10 cellular contexts compared by ENCODE assay signal in the genomic region with DNA sequence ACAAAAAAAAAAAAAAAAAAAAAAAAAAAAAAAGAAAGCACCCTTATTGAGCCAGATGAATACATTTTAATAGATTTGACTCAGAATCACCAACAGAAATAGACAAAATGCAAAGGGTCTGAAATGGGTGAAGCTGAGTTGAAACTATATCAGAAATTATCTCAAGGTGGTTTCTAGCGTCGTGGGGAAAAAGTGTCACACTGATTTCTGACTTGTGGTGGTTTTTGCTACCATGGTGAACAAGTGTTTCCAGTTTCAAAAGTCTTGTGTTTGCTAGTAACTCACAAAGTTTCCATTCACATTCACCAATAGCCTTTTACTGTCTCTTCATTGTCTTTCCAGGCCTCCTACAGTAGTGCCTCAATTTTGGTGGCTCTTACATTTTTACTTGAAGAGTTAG.
DNase-seq lines count a peak whose midpoint lies in the region; ATAC-seq lines count a peak whose summit lies in the region.
"Had no signal": no experiment of that assay in that cellular context is flagged by ENCODE, and none has a peak within 500 bp of the region (broad histone marks: within the 10 kb centered on the region; RNA-seq: fewer than 3 reads in every experiment).

No MANE protein-coding gene starts in this region.

- peak; percentile 64 to 72 for ATAC-seq in activated T-cell treated with anti-CD3 and anti-CD28 coated beads, Interleukin-2, amount 50 U/mL, for 72 hours (replicated peaks in 1 of 2)
- ATAC-seq in GM21723 (IDR thresholded peaks at IDR 0.05; ENCODE audit: unreplicated experiment) (peak; percentile 85), HG03196 (IDR thresholded peaks at IDR 0.05; ENCODE audit: unreplicated experiment) (peak; percentile 80)
- peak; percentile 81 for ATAC-seq in stimulated activated naive CD8-positive, alpha-beta T cell treated with anti-CD3 and anti-CD28 coated beads, Interleukin-15, Interleukin-2, amounts not matched to agents 100 U/mL and 50 U/mL, for 24 hours

- H3K36me3 Mint-ChIP-seq in activated T-cell treated with anti-CD3 and anti-CD28 coated beads, Interleukin-2, amount 50 U/mL, for 72 hours (ENCODE audit: insufficient read depth in 2 of 2): no peaks in the 10 kb centered on the region

- no peaks in the 10 kb centered on the region for H3K4me1 Mint-ChIP-seq in activated T-cell treated with anti-CD3 and anti-CD28 coated beads, Interleukin-2, amount 50 U/mL, for 72 hours (ENCODE audit: low read depth)

- no peaks in the 10 kb centered on the region for H3K27me3 Mint-ChIP-seq in activated T-cell treated with anti-CD3 and anti-CD28 coated beads, Interleukin-2, amount 50 U/mL, for 72 hours (ENCODE audit: low read depth)
- H3K27me3 Mint-ChIP-seq: progenitor cell of endocrine pancreas had no signal

- H3K9me3 Mint-ChIP-seq in activated T-cell treated with anti-CD3 and anti-CD28 coated beads, Interleukin-2, amount 50 U/mL, for 72 hours: no peaks in the 10 kb centered on the region

- no peak overlapping the region for H3K27ac Mint-ChIP-seq in activated T-cell treated with anti-CD3 and anti-CD28 coated beads, Interleukin-2, amount 50 U/mL, for 72 hours
- H3K27ac Mint-ChIP-seq: progenitor cell of endocrine pancreas had no signal

- no peak overlapping the region for H3K4me3 Mint-ChIP-seq in activated T-cell treated with anti-CD3 and anti-CD28 coated beads, Interleukin-2, amount 50 U/mL, for 72 hours

- peak in 1 of 2 donors; percentile 1 for DNase-seq in activated T-cell treated with anti-CD3 and anti-CD28 coated beads, Interleukin-2, amount 50 U/mL, for 72 hours
- no peak for DNase-seq in activated T-cell treated with anti-CD3 and anti-CD28 coated beads, Interleukin-2, amount 50 U/mL, for 1 hour
- DNase-seq in stimulated activated naive CD8-positive, alpha-beta T cell treated with anti-CD3 and anti-CD28 coated beads, Interleukin-15, Interleukin-2, amounts not matched to agents 100 U/mL and 50 U/mL, for 24 hours: no peak
- no peak for DNase-seq in LoVo (ENCODE audit: low spot score)
- no peak for DNase-seq in NOMO-1 (lab: John Stamatoyannopoulos, UW; ENCODE audit: unreplicated experiment in 2 of 2)
- no peak for DNase-seq in pons (ENCODE audit: low spot score)
- DNase-seq: activated CD8-positive, alpha-beta memory T cell treated with anti-CD3 and anti-CD28 coated beads for 24 hours had no signal
